Comparison of ENCODE assay signal across 18 cellular contexts in the genomic region with DNA sequence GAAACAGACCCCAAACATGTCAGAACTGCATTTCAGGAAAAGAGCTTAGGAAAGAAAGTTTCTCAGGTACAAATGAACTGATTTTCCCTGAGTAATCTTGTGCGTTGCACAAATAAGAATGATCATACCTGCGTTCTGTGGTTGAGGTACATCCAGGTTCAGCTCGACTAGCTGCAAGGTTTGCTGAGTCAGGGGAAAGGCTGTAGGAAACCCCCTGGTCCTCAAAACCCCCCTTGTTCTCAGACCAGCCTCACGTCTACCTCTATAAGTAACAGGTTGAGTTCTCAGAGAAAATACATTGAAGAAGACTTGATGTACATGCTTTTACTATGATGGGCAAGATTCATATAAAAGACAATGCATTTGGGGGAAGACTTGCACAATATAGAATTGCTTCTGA.
"Had no signal": no experiment of that assay in that cellular context is flagged by ENCODE, and none has a peak within 500 bp of the region (broad histone marks: within the 10 kb centered on the region; RNA-seq: fewer than 3 reads in every experiment).

No MANE protein-coding gene starts in this region.

- H3K27ac ChIP-seq: dorsolateral prefrontal cortex, epithelial cell of prostate, foreskin keratinocyte, hepatocyte, parathyroid adenoma, prostate gland, thoracic aorta, transverse colon had no signal

- H3K4me3 Mint-ChIP-seq: naive thymus-derived CD4-positive, alpha-beta T cell; nephron progenitor cell; stimulated activated naive B cell treated with anti-CD40 and anti-IgM and Interleukin-4, amounts not matched to agents 10 μg/mL and 1 μg/mL and 100 μg/mL, for 72 hours; stimulated activated naive CD8-positive, alpha-beta T cell treated with anti-CD3 and anti-CD28 coated beads, Interleukin-15, amount 100 ng/mL, for 72 hours had no signal

- H3K36me3 ChIP-seq: prostate gland, thoracic aorta, transverse colon had no signal

- H3K27ac Mint-ChIP-seq: nephron progenitor cell; stimulated activated naive B cell treated with anti-CD40 and anti-IgM and Interleukin-4, amounts not matched to agents 10 μg/mL and 1 μg/mL and 100 μg/mL, for 72 hours; stimulated activated naive CD8-positive, alpha-beta T cell treated with anti-CD3 and anti-CD28 coated beads, Interleukin-15, amount 100 ng/mL, for 72 hours had no signal

- H3K4me1 ChIP-seq: parathyroid adenoma, prostate gland had no signal

- H3K9ac ChIP-seq: parathyroid adenoma had no signal

- H3K9me3 Mint-ChIP-seq: naive thymus-derived CD4-positive, alpha-beta T cell; nephron progenitor cell; stimulated activated naive B cell treated with anti-CD40 and anti-IgM and Interleukin-4, amounts not matched to agents 10 μg/mL and 1 μg/mL and 100 μg/mL, for 72 hours; stimulated activated naive CD8-positive, alpha-beta T cell treated with anti-CD3 and anti-CD28 coated beads, Interleukin-15, amount 100 ng/mL, for 72 hours had no signal

- H3K9me3 ChIP-seq: prostate gland, thoracic aorta, transverse colon had no signal

- H3K27me3 ChIP-seq: dorsolateral prefrontal cortex, transverse colon had no signal

- H3K4me1 Mint-ChIP-seq: stimulated activated naive B cell treated with anti-CD40 and anti-IgM and Interleukin-4, amounts not matched to agents 10 μg/mL and 1 μg/mL and 100 μg/mL, for 72 hours; stimulated activated naive CD8-positive, alpha-beta T cell treated with anti-CD3 and anti-CD28 coated beads, Interleukin-15, amount 100 ng/mL, for 72 hours had no signal

- H3K4me2 ChIP-seq: hepatocyte had no signal

- H3K79me2 ChIP-seq: hepatocyte, parathyroid adenoma had no signal

- H3K36me3 Mint-ChIP-seq: naive thymus-derived CD4-positive, alpha-beta T cell; stimulated activated naive B cell treated with anti-CD40 and anti-IgM and Interleukin-4, amounts not matched to agents 10 μg/mL and 1 μg/mL and 100 μg/mL, for 72 hours had no signal

- ATAC-seq: naive thymus-derived CD4-positive, alpha-beta T cell; sciatic nerve; stimulated activated naive B cell treated with anti-CD40 and anti-IgM and Interleukin-4, amounts not matched to agents 10 μg/mL and 1 μg/mL and 100 μg/mL, for 72 hours; stimulated activated naive CD8-positive, alpha-beta T cell treated with anti-CD3 and anti-CD28 coated beads, Interleukin-15, amount 100 ng/mL, for 72 hours had no signal

- DNase-seq: cortex of kidney; dorsolateral prefrontal cortex; effector CD8-positive, alpha-beta T cell; mammary epithelial cell; naive thymus-derived CD4-positive, alpha-beta T cell; nephron progenitor cell; stimulated activated CD4-positive, alpha-beta T cell treated with anti-CD3 and anti-CD28 coated beads, Interleukin-2, amount 100 ng/mL, for 24 hours; stimulated activated CD4-positive, alpha-beta T cell treated with anti-CD3 and anti-CD28 coated beads, Interleukin-4, amount 100 ng/mL, for 4 hours; stimulated activated naive B cell treated with anti-CD40 and anti-IgM and Interleukin-4, amounts not matched to agents 10 μg/mL and 1 μg/mL and 100 μg/mL, for 72 hours; stimulated activated naive CD8-positive, alpha-beta T cell treated with anti-CD3 and anti-CD28 coated beads, Interleukin-15, amount 100 ng/mL, for 72 hours; transverse colon had no signal

- H2AFZ ChIP-seq: hepatocyte, parathyroid adenoma had no signal

- H3K4me3 ChIP-seq: dorsolateral prefrontal cortex, hepatocyte, prostate gland, thoracic aorta, transverse colon had no signal
